ENCODE assay signal across 20 cellular contexts in the genomic region with DNA sequence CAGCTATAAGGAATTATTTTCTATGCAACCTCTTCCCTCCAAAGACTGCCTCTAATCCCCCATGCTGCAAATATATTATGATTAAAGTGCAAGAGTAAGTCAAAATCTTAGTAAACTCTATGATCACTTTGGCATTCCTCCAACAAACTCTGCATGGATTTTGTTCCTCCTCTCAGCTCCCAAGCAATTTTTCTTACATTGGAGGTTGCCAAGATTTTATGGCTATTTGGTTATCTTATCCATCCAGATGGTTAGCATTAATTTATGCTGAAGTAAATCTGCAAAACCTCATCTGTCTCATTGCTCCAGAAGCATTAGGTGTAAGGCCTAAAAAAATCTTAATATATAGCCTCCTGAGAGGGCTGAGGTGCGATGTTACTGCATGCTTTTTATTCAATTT.
DNase-seq lines count a peak whose midpoint lies in the region; ATAC-seq and TF ChIP-seq lines count a peak whose summit lies in the region.
"Had no signal": no experiment of that assay in that cellular context is flagged by ENCODE, and none has a peak within 500 bp of the region (broad histone marks: within the 10 kb centered on the region; RNA-seq: fewer than 3 reads in every experiment).

No MANE protein-coding gene starts in this region.

- no peak overlapping the region for H3K4me3 Mint-ChIP-seq in CD14-positive monocyte
- H3K4me3 Mint-ChIP-seq in progenitor cell of endocrine pancreas (ENCODE audit: low read depth) = no peak overlapping the region
- H3K4me3 Mint-ChIP-seq: activated CD4-positive, alpha-beta T cell treated with anti-CD3 and anti-CD28 coated beads, Interleukin-2, amount 10 ng/mL, durations not matched to agents 7 days and 5 days; mesothelial cell of epicardium had no signal

- H3K27me3 Mint-ChIP-seq in CD14-positive monocyte (ENCODE audit: low read depth in 3 of 3) (peaks cover 0 to 3% (median 0%) of the 10 kb centered on the region in 3 donors), progenitor cell of endocrine pancreas (no peaks in the 10 kb centered on the region)
- H3K27me3 Mint-ChIP-seq: activated CD4-positive, alpha-beta T cell treated with anti-CD3 and anti-CD28 coated beads, Interleukin-2, amount 10 ng/mL, durations not matched to agents 7 days and 5 days had no signal

- ATAC-seq in HG03280 (IDR thresholded peaks at IDR 0.05; ENCODE audit: unreplicated experiment) = no peak

- peaks cover 96% of the 10 kb centered on the region for H3K4me1 Mint-ChIP-seq in CD14-positive monocyte
- H3K4me1 Mint-ChIP-seq in progenitor cell of endocrine pancreas (ENCODE audit: low read depth) = no peaks in the 10 kb centered on the region

- H3K9me3 Mint-ChIP-seq in CD14-positive monocyte (peaks cover 0 to 4% (median 0%) of the 10 kb centered on the region in 7 donors), progenitor cell of endocrine pancreas (ENCODE audit: low read depth) (no peaks in the 10 kb centered on the region)
- H3K9me3 Mint-ChIP-seq: mesothelial cell of epicardium had no signal

- DNase-seq in CD14-positive monocyte (ENCODE audit: low spot score) (no peak), HFF-Myc (ENCODE audit: extremely low read depth, low read depth) (peak; percentile 53), amniotic epithelial cell (ENCODE audit: low read depth) (peak; percentile 86), fibroblast of pulmonary artery (ENCODE audit: low read depth) (peak; percentile 62), NCI-H526 (lab: John Stamatoyannopoulos, UW) (no peak), NOMO-1 treated with DMSO at 0.1 percent for 48 hours (lab: John Stamatoyannopoulos, UW; ENCODE audit: unreplicated experiment) (no peak), progenitor cell of endocrine pancreas (ENCODE audit: low spot score, unreplicated experiment) (no peak)
- DNase-seq: activated CD4-positive, alpha-beta T cell treated with anti-CD3 and anti-CD28 coated beads, Interleukin-2, amount 10 ng/mL, durations not matched to agents 7 days and 5 days; activated T-cell treated with anti-CD3 and anti-CD28 coated beads, Interleukin-2, amount 50 U/mL, for 48 hours; BE2C; cortex of kidney; DMS53; hippocampal formation; NCI-H187; NK-92 treated with Interleukin-12 subunit alpha and Interleukin-12 subunit beta, amount 100 ng/mL, for 24 hours; stimulated activated CD4-positive, alpha-beta T cell treated with anti-CD3 and anti-CD28 coated beads, Interleukin-4, amount 100 ng/mL, for 24 hours; thyroid gland had no signal

- H3K36me3 Mint-ChIP-seq in CD14-positive monocyte (peaks cover 6 to 10% of the 10 kb centered on the region in 2 donors), progenitor cell of endocrine pancreas (ENCODE audit: insufficient read depth) (no peaks in the 10 kb centered on the region)
- H3K36me3 Mint-ChIP-seq: mesothelial cell of epicardium had no signal

- no peak for TF ChIP-seq CTCF in CD14-positive monocyte (IDR thresholded peaks at IDR 0.05)
- TF ChIP-seq CTCF in HFF-Myc (IDR thresholded peaks at IDR 0.05; ENCODE audit: low read depth, low read length, missing control alignments) = no peak
- TF ChIP-seq CTCF in fibroblast of pulmonary artery (IDR thresholded peaks at IDR 0.05; ENCODE audit: low read length, missing control alignments) = no peak
- no peak for TF ChIP-seq CTCF in progenitor cell of endocrine pancreas (IDR thresholded peaks at IDR 0.05; ENCODE audit: unreplicated experiment)

- peak overlapping the region in 5 of 7 donors; percentile 43 to 93 (median 63) for H3K27ac Mint-ChIP-seq in CD14-positive monocyte
- no peak overlapping the region for H3K27ac Mint-ChIP-seq in progenitor cell of endocrine pancreas
- H3K27ac Mint-ChIP-seq: mesothelial cell of epicardium had no signal

- intact Hi-C loops in CD14-positive monocyte (cut with micrococcal nuclease) = loop anchor here in 1 of 2 donors (5.0 kb wide), 1 partner anchor 33 kb away; no protein-coding TSS in a partner anchor

- no peak overlapping the region for H3K4me3 ChIP-seq in HFF-Myc (replicated peaks; ENCODE audit: low read depth, low read length)
- no peak overlapping the region for H3K4me3 ChIP-seq in fibroblast of pulmonary artery (replicated peaks; ENCODE audit: low read depth, low read length)
- H3K4me3 ChIP-seq: esophagus muscularis mucosa, thyroid gland had no signal

Comparison
In these comparisons a context has a peak if more than half of its experiments do, and no peak if none do; other contexts are left out.
1. DNase-seq: peak in HFF-Myc (single experiment), amniotic epithelial cell (single experiment) and fibroblast of pulmonary artery (single experiment); none in CD14-positive monocyte (single experiment), NCI-H526 (0 of 2), NOMO-1 treated with DMSO at 0.1 percent for 48 hours (single experiment) and progenitor cell of endocrine pancreas (single experiment).